ENCODE assay signal across 8 cellular contexts in the genomic region with DNA sequence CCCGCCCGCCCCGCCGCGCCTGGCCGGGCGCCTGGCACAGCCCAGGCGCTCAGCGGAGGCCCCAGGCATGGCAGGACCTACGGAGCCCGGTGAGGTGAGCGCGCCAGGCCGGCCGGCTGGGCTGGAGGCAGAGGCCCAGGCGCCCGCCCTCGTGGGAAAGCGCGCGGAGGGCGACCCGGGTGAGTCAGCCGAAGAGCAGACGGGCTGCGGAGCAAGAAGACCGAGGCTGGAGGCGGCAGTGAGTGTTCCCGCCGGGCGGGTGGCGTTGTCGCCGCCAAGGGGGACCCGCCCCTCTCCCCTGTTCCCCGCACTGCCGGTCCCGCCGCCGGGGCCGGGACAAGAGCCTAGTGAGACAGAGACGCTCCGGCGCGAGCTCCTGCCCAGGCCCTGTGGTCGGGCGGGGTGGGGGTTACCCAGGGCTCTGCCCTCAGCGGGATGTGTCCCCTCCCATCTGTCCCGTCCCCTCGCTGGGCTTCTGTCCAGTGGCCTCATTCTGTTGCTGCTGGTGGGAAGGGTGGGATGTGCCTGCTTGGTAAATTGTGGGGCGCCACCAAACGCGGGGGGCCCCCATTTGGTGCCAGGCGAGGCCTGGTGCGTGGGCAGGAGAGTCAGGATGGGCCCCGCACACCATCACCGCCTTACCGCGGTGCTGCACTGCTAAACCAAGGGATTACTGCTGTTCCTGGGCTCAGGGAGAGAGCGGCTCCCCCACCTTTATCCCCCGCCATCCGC. TPM values are rescaled to one million over a fixed set of nuclear protein-coding genes. Genes with fewer than 3 reads are reported as not detected.
DNase-seq lines count a peak whose midpoint lies in the region; ATAC-seq, FAIRE-seq and TF ChIP-seq lines count a peak whose summit lies in the region.

No MANE protein-coding gene starts in this region.

- H3K4me2 ChIP-seq in K562 (ENCODE audit: insufficient read depth, low read length): no peak overlapping the region

- peaks cover 0 to 12% (median 1%) of the 10 kb centered on the region in 4 donors for H3K4me1 Mint-ChIP-seq in CD4-positive, CD25-positive, alpha-beta regulatory T cell

- peaks cover 9% of the 10 kb centered on the region for H3K36me3 Mint-ChIP-seq in CD4-positive, CD25-positive, alpha-beta regulatory T cell

- peak overlapping the region; percentile 79 for H3K9ac ChIP-seq in NT2/D1 (ENCODE audit: insufficient read length, low read depth)
- peak overlapping the region in 1 of 2 experiments; percentile 81; a peak in 2 of 4 replicates for H3K9ac ChIP-seq in K562 (ENCODE audit: insufficient read depth in 1 of 2, low read depth in 2 of 2, low read length in 2 of 2)

- H3K4me3 Mint-ChIP-seq in CD4-positive, CD25-positive, alpha-beta regulatory T cell: no peak overlapping the region

- no peak overlapping the region for H3K27ac ChIP-seq in CD4-positive, CD25-positive, alpha-beta regulatory T cell (ENCODE audit: insufficient read depth, low read length, poor library complexity, severe bottlenecking)
- H3K27ac ChIP-seq in K562 (ENCODE audit: extremely low read depth, low read depth, low read length) (no peak overlapping the region), spleen (peak overlapping the region in 1 of 8 donors; percentile 34)

- H3K27me3 ChIP-seq in CD4-positive, CD25-positive, alpha-beta regulatory T cell (ENCODE audit: control insufficient read depth, insufficient read depth, low read length): peaks cover 9% of the 10 kb centered on the region
- peaks cover 16% of the 10 kb centered on the region for H3K27me3 ChIP-seq in NT2/D1 (ENCODE audit: insufficient read depth, insufficient read length)
- peaks cover 46 to 75% of the 10 kb centered on the region in 2 experiments for H3K27me3 ChIP-seq in K562 (ENCODE audit: control insufficient read depth in 2 of 2, insufficient read depth in 2 of 2, low read length in 2 of 2)
- peaks cover 0 to 61% (median 19%) of the 10 kb centered on the region in 7 donors for H3K27me3 ChIP-seq in spleen (replicated peaks in 1 of 7)

- BruUV-seq in K562 (replicated peaks; lab: Mats Ljungman, UMichigan): no TSS peak

- TF ChIP-seq RAD21 in K562 (CRISPR knock-in tag; conservative IDR thresholded peaks at IDR 0.05 in 1 of 2, IDR thresholded peaks at IDR 0.05 in 1 of 2): no peak

- no peak for TF ChIP-seq EP300 in K562 (IDR thresholded peaks at IDR 0.05; ENCODE audit: low read length)

- H3K79me2 ChIP-seq in K562 (ENCODE audit: control insufficient read depth, insufficient read depth, low read length): no peaks in the 10 kb centered on the region

- H3K4me3 ChIP-seq in CD4-positive, CD25-positive, alpha-beta regulatory T cell (ENCODE audit: low read depth, low read length): no peak overlapping the region
- peak overlapping the region; percentile 49 for H3K4me3 ChIP-seq in NT2/D1 (ENCODE audit: insufficient read length, low read depth)
- no peak overlapping the region for H3K4me3 ChIP-seq in K562
- peak overlapping the region in 7 of 8 donors; percentile 14 to 50 (median 19) for H3K4me3 ChIP-seq in spleen

- peaks cover 17% of the 10 kb centered on the region; the same call in 1 of the 2 replicates for H4K20me1 ChIP-seq in K562 (replicated peaks; ENCODE audit: control insufficient read depth, insufficient read depth, low read length)

- in situ Hi-C loops in K562 (cut with MboI): no loop called here

- DNase-seq in CD4-positive, CD25-positive, alpha-beta regulatory T cell: no peak
- no peak for DNase-seq in NT2/D1 (ENCODE audit: low read depth, low spot score)
- peak; percentile 63 to 83 (median 76) for DNase-seq in K562 (ENCODE audit: extremely low read depth in 1 of 4, low spot score in 3 of 4)
- peak; percentile 96 for DNase-seq in islet precursor cell
- peak; percentile 83 for DNase-seq in spleen
- DNase-seq in T1000 (lab: John Stamatoyannopoulos, UW): no peak

- no peak overlapping the region for H3K27ac Mint-ChIP-seq in CD4-positive, CD25-positive, alpha-beta regulatory T cell

- intact Hi-C loops in K562 (cut with micrococcal nuclease) (loop anchor here (5.0 kb wide), 1 partner anchor 76 kb away; a partner anchor contains a TSS), spleen (cut with DNase I; ENCODE audit: low total_unique reads) (no loop called here)

- no peak for FAIRE-seq in K562 (lab: Jason Lieb, UNC)

- CTCF ChIA-PET in K562 (lab: Yijun Ruan, JAX; ENCODE audit: low intra/inter-chr PET ratio): interaction anchor here (0.6 kb wide), 1 partner anchor 229 kb away, joined by 4 read pairs; no protein-coding TSS in a partner anchor

- peaks cover 0 to 3% (median 0%) of the 10 kb centered on the region in 7 donors for H3K9me3 Mint-ChIP-seq in CD4-positive, CD25-positive, alpha-beta regulatory T cell

- ATAC-seq in CD4-positive, CD25-positive, alpha-beta regulatory T cell (ENCODE audit: low read depth in 2 of 2): peak; percentile 39 to 48
- ATAC-seq in K562: peak; percentile 53
- ATAC-seq in HG02763 (IDR thresholded peaks at IDR 0.05; ENCODE audit: unreplicated experiment): no peak
- ATAC-seq in HG03175 (IDR thresholded peaks at IDR 0.05; ENCODE audit: unreplicated experiment): no peak

- H3K36me3 ChIP-seq in CD4-positive, CD25-positive, alpha-beta regulatory T cell (ENCODE audit: control insufficient read depth, insufficient read depth, low read length): no peaks in the 10 kb centered on the region
- H3K36me3 ChIP-seq in NT2/D1 (ENCODE audit: insufficient read depth, insufficient read length, low read length): no peaks in the 10 kb centered on the region
- H3K36me3 ChIP-seq in K562 (ENCODE audit: control insufficient read depth, insufficient read depth, low read length): no peaks in the 10 kb centered on the region
- no peaks in the 10 kb centered on the region for H3K36me3 ChIP-seq in spleen

- H3K4me1 ChIP-seq in CD4-positive, CD25-positive, alpha-beta regulatory T cell (ENCODE audit: control insufficient read depth, insufficient read depth, low read length, poor library complexity, severe bottlenecking): peaks cover 6% of the 10 kb centered on the region
- H3K4me1 ChIP-seq in NT2/D1 (ENCODE audit: insufficient read depth, insufficient read length) (peaks cover 15% of the 10 kb centered on the region), K562 (replicated peaks in 1 of 2; ENCODE audit: control insufficient read depth in 2 of 2, insufficient read depth in 2 of 2, low read length in 2 of 2) (peaks cover 5 to 15% of the 10 kb centered on the region in 2 experiments; a peak in 3 of 5 replicates), spleen (peaks cover 8 to 51% (median 33%) of the 10 kb centered on the region in 6 donors)

- TF ChIP-seq CTCF in K562 (IDR thresholded peaks at IDR 0.05 in 2 of 3, conservative IDR thresholded peaks at IDR 0.05 in 1 of 3; ENCODE audit: insufficient read depth in 2 of 3, low read depth in 1 of 3, low read length in 3 of 3) (no peak), spleen (IDR thresholded peaks at IDR 0.05 in 8 of 11, conservative IDR thresholded peaks at IDR 0.05 in 3 of 11) (peak in 2 of 11 experiments; percentile 5 to 10)

- peaks cover 49% of the 10 kb centered on the region for H3K27me3 Mint-ChIP-seq in CD4-positive, CD25-positive, alpha-beta regulatory T cell

- H2AFZ ChIP-seq in K562 (ENCODE audit: low read depth, low read length): no peak overlapping the region

- no peaks in the 10 kb centered on the region for H3K9me3 ChIP-seq in CD4-positive, CD25-positive, alpha-beta regulatory T cell (ENCODE audit: control insufficient read depth in 2 of 2, low read length in 2 of 2)
- H3K9me3 ChIP-seq in NT2/D1 (ENCODE audit: insufficient read depth, low read length) (no peaks in the 10 kb centered on the region), K562 (replicated peaks; ENCODE audit: control insufficient read depth, insufficient read depth, low read depth, low read length) (no peaks in the 10 kb centered on the region), spleen (no peaks in the 10 kb centered on the region)

- POLR2A ChIA-PET in K562 (lab: Yijun Ruan, JAX): no interaction called here

- TF ChIP-seq POLR2A in K562 (conservative IDR thresholded peaks at IDR 0.05) (no peak), spleen (IDR thresholded peaks at IDR 0.05) (no peak)

- WGBS in K562 (ENCODE audit: insufficient coverage, low coverage, missing lambda C conversion rate): 8% methylated on average over 46 of the region's 62 CpGs
- 5 to 17% (median 9%) methylated on average over 15 to 62 of the region's 62 CpGs for WGBS in spleen, 5 donors

- H3K9me1 ChIP-seq in K562 (ENCODE audit: control insufficient read depth, insufficient read depth, low read length): no peaks in the 10 kb centered on the region

RNA-seq across cellular contexts. Expression of a gene that starts 17.0 kb away (rescaled TPM):
- total RNA-seq in CD4-positive, CD25-positive, alpha-beta regulatory T cell: not detected
- polyA plus RNA-seq in CD4-positive, CD25-positive, alpha-beta regulatory T cell: under 1 TPM in 3 of 4 donors, not detected in 1; 0.09 to 0.22 (median 0.17) TPM
- total RNA-seq in K562 (2011; cell fraction: chromatin; rRNA removed; ENCODE audit: low replicate concordance): not detected in 2 replicates
- not detected in 2 replicates for total RNA-seq in K562 (2011; cell fraction: nucleolus; rRNA removed)
- total RNA-seq in K562 (2011; cell fraction: nucleoplasm; rRNA removed): not detected in 2 replicates
- total RNA-seq in K562 (2014; rRNA removed): not detected in 2 replicates
- total RNA-seq in K562 (2014; rRNA removed; fragmentation: Illumina TruSeq; extraction: Trizol): not detected in 2 replicates
- not detected in 2 replicates for total RNA-seq in K562 (2015; rRNA removed; fragmentation: Illumina TruSeq; extraction: Trizol)
- total RNA-seq in K562 (2021): not detected in 2 replicates
- not detected in 2 replicates for polyA plus RNA-seq in K562 (2011; rRNA removed)
- not detected in 2 replicates for polyA plus RNA-seq in K562 (2011; cell fraction: cytosol; rRNA removed)
- polyA plus RNA-seq in K562 (2011; cell fraction: nucleus; rRNA removed): not detected in 2 replicates
- not detected in 2 replicates for polyA plus RNA-seq in K562 (2012)
- not detected in 2 replicates for polyA plus RNA-seq in K562 (2014; fragmentation: Illumina TruSeq; extraction: Trizol)
- not detected for polyA plus RNA-seq in K562 (2014; fragmentation: Nextera tagmentation; extraction: Ambion mirVana)
- polyA plus RNA-seq in K562 (2014; rRNA removed): not detected in 2 replicates
- not detected in 2 replicates for polyA minus RNA-seq in K562 (2011; rRNA and poly(A)+ RNA removed)
- polyA minus RNA-seq in K562 (2011; cell fraction: cytosol; rRNA and poly(A)+ RNA removed): not detected in 2 replicates
- polyA minus RNA-seq in K562 (2011; cell fraction: nucleus; rRNA and poly(A)+ RNA removed): not detected in 2 replicates
- not detected for total RNA-seq in spleen
- polyA plus RNA-seq in spleen: not detected

RNA-seq across cellular contexts. Expression of a gene that starts 20.1 kb away (rescaled TPM):
- total RNA-seq in CD4-positive, CD25-positive, alpha-beta regulatory T cell: not detected
- polyA plus RNA-seq in CD4-positive, CD25-positive, alpha-beta regulatory T cell: not detected
- total RNA-seq in K562 (2011; cell fraction: chromatin; rRNA removed; ENCODE audit: low replicate concordance): 0.14 and 0.72 TPM in 2 replicates
- total RNA-seq in K562 (2011; cell fraction: nucleolus; rRNA removed): 0.26 and 0.67 TPM in 2 replicates
- total RNA-seq in K562 (2011; cell fraction: nucleoplasm; rRNA removed): 0.15 and 0.29 TPM in 2 replicates
- total RNA-seq in K562 (2014; rRNA removed) (0.09 and 0.16 TPM in 2 replicates), K562 (2014; rRNA removed; fragmentation: Illumina TruSeq; extraction: Trizol) (0.03 and 0.07 TPM in 2 replicates), K562 (2015; rRNA removed; fragmentation: Illumina TruSeq; extraction: Trizol) (0.04 and 0.07 TPM in 2 replicates), K562 (2021) (0.27 and 0.29 TPM in 2 replicates), spleen (10 to 100 TPM in 6 of 7 donors, 1 to 10 TPM in 1; 8.5 to 27.8 (median 20.5) TPM)
- polyA plus RNA-seq in K562 (2011; rRNA removed) (0.13 and 0.26 TPM in 2 replicates), K562 (2014; fragmentation: Illumina TruSeq; extraction: Trizol) (0.03 and 0.15 TPM in 2 replicates), K562 (2014; fragmentation: Nextera tagmentation; extraction: Ambion mirVana) (not detected), K562 (2014; rRNA removed) (0.13 and 0.15 TPM in 2 replicates), spleen (10 to 100 TPM in 2 of 3 donors, 1 to 10 TPM in 1; 7.7 to 19.7 (median 16.8) TPM)
- 0.18 and 0.25 TPM in 2 replicates for polyA plus RNA-seq in K562 (2011; cell fraction: cytosol; rRNA removed)
- 0.53 and 0.81 TPM in 2 replicates for polyA plus RNA-seq in K562 (2011; cell fraction: nucleus; rRNA removed)
- polyA plus RNA-seq in K562 (2012): 0.08 and 0.11 TPM in 2 replicates
- polyA minus RNA-seq in K562 (2011; rRNA and poly(A)+ RNA removed): 0.15 and 0.25 TPM in 2 replicates
- polyA minus RNA-seq in K562 (2011; cell fraction: cytosol; rRNA and poly(A)+ RNA removed): 0.19 TPM in 1 of 2 replicates, not detected in the other
- polyA minus RNA-seq in K562 (2011; cell fraction: nucleus; rRNA and poly(A)+ RNA removed): under 0.01 and 0.44 TPM in 2 replicates

RNA-seq across cellular contexts. Expression of a gene that starts 54.5 kb away (rescaled TPM):
- total RNA-seq in CD4-positive, CD25-positive, alpha-beta regulatory T cell: 53.1 TPM
- 10 to 100 TPM; 77.3 to 86.4 (median 85.1) TPM for polyA plus RNA-seq in CD4-positive, CD25-positive, alpha-beta regulatory T cell
- total RNA-seq in K562 (2011; cell fraction: chromatin; rRNA removed; ENCODE audit: low replicate concordance): 14.7 and 24.0 TPM in 2 replicates
- total RNA-seq in K562 (2011; cell fraction: nucleolus; rRNA removed): 12.2 and 12.6 TPM in 2 replicates
- 24.9 and 39.0 TPM in 2 replicates for total RNA-seq in K562 (2011; cell fraction: nucleoplasm; rRNA removed)
- total RNA-seq in K562 (2014; rRNA removed) (18.3 and 24.5 TPM in 2 replicates), K562 (2014; rRNA removed; fragmentation: Illumina TruSeq; extraction: Trizol) (46.5 and 54.1 TPM in 2 replicates), K562 (2015; rRNA removed; fragmentation: Illumina TruSeq; extraction: Trizol) (38.1 and 39.4 TPM in 2 replicates), K562 (2021) (54.1 and 61.8 TPM in 2 replicates), spleen (10 to 100 TPM; 44.7 to 82.5 (median 71.3) TPM)
- polyA plus RNA-seq in K562 (2011; rRNA removed) (34.9 and 38.3 TPM in 2 replicates), K562 (2014; fragmentation: Illumina TruSeq; extraction: Trizol) (57.4 and 67.5 TPM in 2 replicates), K562 (2014; fragmentation: Nextera tagmentation; extraction: Ambion mirVana) (10 to 100 TPM; 16.1 to 25.5 TPM), K562 (2014; rRNA removed) (27.5 and 31.3 TPM in 2 replicates), spleen (10 to 100 TPM; 12.5 to 22.8 (median 15.7) TPM)
- 16.6 and 34.9 TPM in 2 replicates for polyA plus RNA-seq in K562 (2011; cell fraction: cytosol; rRNA removed)
- polyA plus RNA-seq in K562 (2011; cell fraction: nucleus; rRNA removed): 12.7 and 16.0 TPM in 2 replicates
- polyA plus RNA-seq in K562 (2012): 46.6 and 46.7 TPM in 2 replicates
- polyA minus RNA-seq in K562 (2011; rRNA and poly(A)+ RNA removed): 58.4 and 64.6 TPM in 2 replicates
- 32.8 and 50.2 TPM in 2 replicates for polyA minus RNA-seq in K562 (2011; cell fraction: cytosol; rRNA and poly(A)+ RNA removed)
- 5.9 and 11.8 TPM in 2 replicates for polyA minus RNA-seq in K562 (2011; cell fraction: nucleus; rRNA and poly(A)+ RNA removed)

Comparison
In these comparisons a context has a peak if more than half of its experiments do, and no peak if none do; other contexts are left out.
1. ATAC-seq: peak in CD4-positive, CD25-positive, alpha-beta regulatory T cell (2 of 2) and K562 (single experiment); none in HG02763 (single experiment) and HG03175 (single experiment).
2. DNase-seq: peak in K562 (4 of 4), islet precursor cell (single experiment) and spleen (single experiment); none in CD4-positive, CD25-positive, alpha-beta regulatory T cell (0 of 3), NT2/D1 (single experiment) and T1000 (single experiment).
3. H3K4me3 ChIP-seq: peak in NT2/D1 (single experiment) and spleen (7 of 8); none in CD4-positive, CD25-positive, alpha-beta regulatory T cell (single experiment) and K562 (single experiment).